ENCODE assay signal across 16 cellular contexts in the genomic region with DNA sequence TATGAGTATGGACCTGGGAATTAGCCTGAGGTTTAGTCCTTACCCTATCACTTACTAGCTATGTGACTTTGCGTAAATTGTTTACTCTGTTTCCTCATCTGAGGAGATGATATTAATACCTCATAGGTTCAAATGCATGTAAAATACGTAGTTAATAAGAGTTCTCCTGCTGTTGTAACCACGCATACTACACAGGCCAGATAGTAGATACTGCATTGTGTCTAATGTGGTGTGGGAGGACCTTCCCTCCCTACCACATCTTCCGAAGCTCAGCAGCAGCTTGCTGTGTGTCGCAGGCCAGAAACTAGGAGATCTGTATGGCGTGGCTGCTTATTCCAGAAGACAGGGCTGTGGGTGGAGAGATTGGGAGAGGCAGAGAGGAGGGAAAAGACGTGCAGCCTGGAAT. TPM values are rescaled to one million over a fixed set of nuclear protein-coding genes. Genes with fewer than 3 reads are reported as not detected.
DNase-seq lines count a peak whose midpoint lies in the region; TF ChIP-seq lines count a peak whose summit lies in the region.
"Had no signal": no experiment of that assay in that cellular context is flagged by ENCODE, and none has a peak within 500 bp of the region (broad histone marks: within the 10 kb centered on the region; RNA-seq: fewer than 3 reads in every experiment).

No MANE protein-coding gene starts in this region.

- no peak overlapping the region for H3K9ac ChIP-seq in fibroblast of lung (ENCODE audit: insufficient read depth, low read length)
- H3K9ac ChIP-seq in trophoblast cell (ENCODE audit: low read length): no peak overlapping the region
- H3K9ac ChIP-seq: BLaER1, KMS-11 had no signal

- H3K4me2 ChIP-seq in fibroblast of lung (ENCODE audit: extremely low read depth, insufficient read depth, low read length): no peak overlapping the region
- no peak overlapping the region for H3K4me2 ChIP-seq in trophoblast cell (ENCODE audit: low read length)
- H3K4me2 ChIP-seq: BLaER1, KMS-11 had no signal

- no TSS peak for BruUV-seq in Caco-2 (replicated peaks; lab: Mats Ljungman, UMichigan)

- H3K79me1 ChIP-seq in trophoblast cell (ENCODE audit: low read length): no peaks in the 10 kb centered on the region

- no peak overlapping the region for H2BK12ac ChIP-seq in trophoblast cell (ENCODE audit: low read length)

- no peak for TF ChIP-seq POLR2A in prostate gland (IDR thresholded peaks at IDR 0.05)

- H4K8ac ChIP-seq in trophoblast cell (ENCODE audit: low read depth, low read length): no peak overlapping the region

- no peak overlapping the region for H2AFZ ChIP-seq in fibroblast of lung (ENCODE audit: low read length)
- no peak overlapping the region for H2AFZ ChIP-seq in trophoblast cell (ENCODE audit: insufficient read depth, low read length, poor library complexity)

- peak overlapping the region; percentile 46 for H3K27ac Mint-ChIP-seq in Caco-2 (ENCODE audit: unreplicated experiment)
- H3K27ac Mint-ChIP-seq: activated CD4-positive, alpha-beta memory T cell treated with anti-CD3 and anti-CD28 coated beads, Interleukin-2, amount 10 ng/mL, durations not matched to agents 7 days and 5 days had no signal

- no peaks in the 10 kb centered on the region for H3K9me3 ChIP-seq in Caco-2
- no peaks in the 10 kb centered on the region for H3K9me3 ChIP-seq in SJCRH30 (replicated peaks)
- no peaks in the 10 kb centered on the region for H3K9me3 ChIP-seq in fibroblast of lung (ENCODE audit: control insufficient read depth, insufficient read depth, low read depth, low read length)
- H3K9me3 ChIP-seq in trophoblast cell (ENCODE audit: insufficient read depth, low read depth, low read length): no peaks in the 10 kb centered on the region
- no peaks in the 10 kb centered on the region for H3K9me3 ChIP-seq in prostate gland
- H3K9me3 ChIP-seq: BLaER1, neutrophil had no signal

- H3K4me1 Mint-ChIP-seq in Caco-2 (ENCODE audit: low read depth, unreplicated experiment): peaks cover 12% of the 10 kb centered on the region
- H3K4me1 Mint-ChIP-seq: activated CD4-positive, alpha-beta memory T cell treated with anti-CD3 and anti-CD28 coated beads, Interleukin-2, amount 10 ng/mL, durations not matched to agents 7 days and 5 days had no signal

- no peaks in the 10 kb centered on the region for H4K20me1 ChIP-seq in fibroblast of lung (ENCODE audit: control insufficient read depth, extremely low read depth, insufficient read depth, low read length)

- H3K23ac ChIP-seq in trophoblast cell (ENCODE audit: low read length): no peak overlapping the region

- H2BK120ac ChIP-seq in trophoblast cell (ENCODE audit: insufficient read depth, low read length, poor library complexity): no peak overlapping the region

- H2AK5ac ChIP-seq in trophoblast cell (ENCODE audit: low read length): no peak overlapping the region

- TF ChIP-seq CTCF in Caco-2 (IDR thresholded peaks at IDR 0.05; ENCODE audit: insufficient read depth in 1 of 2, low read depth in 1 of 2, low read length in 1 of 2, severe bottlenecking in 1 of 2, unreplicated experiment in 1 of 2): no peak
- TF ChIP-seq CTCF in fibroblast of lung (conservative IDR thresholded peaks at IDR 0.05 in 1 of 2, IDR thresholded peaks at IDR 0.05 in 1 of 2; ENCODE audit: low read depth in 1 of 2, low read length in 2 of 2): no peak
- TF ChIP-seq CTCF in prostate gland (IDR thresholded peaks at IDR 0.05): no peak
- no peak for TF ChIP-seq CTCF in GM10266 (IDR thresholded peaks at IDR 0.05; ENCODE audit: control insufficient read depth, insufficient read depth, low read depth, missing control alignments)

- CTCF ChIA-PET in Caco-2 (lab: Charles Lee): no interaction called here

- no peak overlapping the region for H3K4me3 Mint-ChIP-seq in Caco-2 (ENCODE audit: unreplicated experiment)
- H3K4me3 Mint-ChIP-seq: activated CD4-positive, alpha-beta memory T cell treated with anti-CD3 and anti-CD28 coated beads, Interleukin-2, amount 10 ng/mL, durations not matched to agents 7 days and 5 days had no signal

- H3K27me3 Mint-ChIP-seq in Caco-2 (ENCODE audit: insufficient read depth, unreplicated experiment): no peaks in the 10 kb centered on the region
- H3K27me3 Mint-ChIP-seq: activated CD4-positive, alpha-beta memory T cell treated with anti-CD3 and anti-CD28 coated beads, Interleukin-2, amount 10 ng/mL, durations not matched to agents 7 days and 5 days had no signal

- H3K4me3 ChIP-seq in Caco-2 (ENCODE audit: low read depth, low read length): no peak overlapping the region
- H3K4me3 ChIP-seq in SJCRH30: no peak overlapping the region
- no peak overlapping the region for H3K4me3 ChIP-seq in fibroblast of lung (replicated peaks in 1 of 4; ENCODE audit: control extremely low read depth in 1 of 4, insufficient read depth in 1 of 4, low read depth in 3 of 4, low read length in 4 of 4)
- H3K4me3 ChIP-seq in trophoblast cell (ENCODE audit: low read depth, low read length): no peak overlapping the region
- H3K4me3 ChIP-seq in prostate gland: no peak overlapping the region
- H3K4me3 ChIP-seq: BLaER1, coronary artery had no signal

- no peak overlapping the region for H4K12ac ChIP-seq in trophoblast cell (ENCODE audit: low read depth, low read length)

- H2BK5ac ChIP-seq in trophoblast cell (ENCODE audit: low read depth, low read length, poor library complexity): no peak overlapping the region

- no peaks in the 10 kb centered on the region for H3K27me3 ChIP-seq in Caco-2 (replicated peaks; ENCODE audit: control insufficient read depth, insufficient read depth, low read length)
- H3K27me3 ChIP-seq in SJCRH30: no peaks in the 10 kb centered on the region
- H3K27me3 ChIP-seq in fibroblast of lung (ENCODE audit: control insufficient read depth, insufficient read depth, low read length): no peaks in the 10 kb centered on the region
- no peaks in the 10 kb centered on the region for H3K27me3 ChIP-seq in trophoblast cell (ENCODE audit: insufficient read depth, low read length)
- H3K27me3 ChIP-seq in prostate gland (replicated peaks; ENCODE audit: insufficient read depth): no peaks in the 10 kb centered on the region
- H3K27me3 ChIP-seq: BLaER1, neutrophil had no signal

- H3K36me3 ChIP-seq in Caco-2 (ENCODE audit: control insufficient read depth, insufficient read depth, low read length) (peaks cover 2% of the 10 kb centered on the region; the same call in 1 of the 2 replicates), SJCRH30 (peaks cover under 1% of the 10 kb centered on the region; the same call in 1 of the 2 replicates), fibroblast of lung (ENCODE audit: control insufficient read depth, insufficient read depth, low read length) (no peaks in the 10 kb centered on the region), trophoblast cell (ENCODE audit: control insufficient read depth in 1 of 2, insufficient read depth in 2 of 2, low read length in 2 of 2) (peaks cover under 1% of the 10 kb centered on the region in 2 experiments), prostate gland (no peaks in the 10 kb centered on the region)

- peaks cover 4% of the 10 kb centered on the region for H3K36me3 Mint-ChIP-seq in Caco-2 (ENCODE audit: insufficient read depth, unreplicated experiment)

- H3K4me1 ChIP-seq in Caco-2: peaks cover 12% of the 10 kb centered on the region
- H3K4me1 ChIP-seq in SJCRH30: peaks cover 4% of the 10 kb centered on the region
- peaks cover 4% of the 10 kb centered on the region for H3K4me1 ChIP-seq in fibroblast of lung (ENCODE audit: control insufficient read depth, extremely low read depth, insufficient read depth, low read length)
- peaks cover 0 to 3% of the 10 kb centered on the region in 2 experiments for H3K4me1 ChIP-seq in trophoblast cell (ENCODE audit: control insufficient read depth in 1 of 2, insufficient read depth in 2 of 2, low read length in 2 of 2)
- H3K4me1 ChIP-seq in prostate gland (replicated peaks): no peaks in the 10 kb centered on the region
- H3K4me1 ChIP-seq: BLaER1 had no signal

- no CpG with 5 or more reads among the region's 7 CpGs for WGBS in trophoblast cell (ENCODE audit: extremely low coverage, insufficient coverage, insufficient read length)
- WGBS in prostate gland: 84% methylated on average over 7 of the region's 7 CpGs

- intact Hi-C loops in Caco-2 (cut with micrococcal nuclease; ENCODE audit: unreplicated experiment) (no loop called here), prostate gland (cut with DNase I) (no loop called here)

- no peaks in the 10 kb centered on the region for H3K9me3 Mint-ChIP-seq in Caco-2 (ENCODE audit: unreplicated experiment)
- H3K9me3 Mint-ChIP-seq: activated CD4-positive, alpha-beta memory T cell treated with anti-CD3 and anti-CD28 coated beads, Interleukin-2, amount 10 ng/mL, durations not matched to agents 7 days and 5 days had no signal

- H3K79me2 ChIP-seq in fibroblast of lung (ENCODE audit: control insufficient read depth, insufficient read depth, low read length) (peaks cover 17% of the 10 kb centered on the region), trophoblast cell (ENCODE audit: control insufficient read depth, insufficient read depth, low read length, poor library complexity) (no peaks in the 10 kb centered on the region)

- H3K27ac ChIP-seq in SJCRH30 (peak overlapping the region; percentile 21), fibroblast of lung (ENCODE audit: insufficient read depth, low read length) (no peak overlapping the region), trophoblast cell (ENCODE audit: low read depth, low read length) (no peak overlapping the region), prostate gland (no peak overlapping the region)
- H3K27ac ChIP-seq: BLaER1, KMS-11, neutrophil had no signal

- POLR2A ChIA-PET in Caco-2 (lab: Charles Lee): no interaction called here

- no peak overlapping the region for H3K18ac ChIP-seq in trophoblast cell (ENCODE audit: low read length)

- H3K14ac ChIP-seq in trophoblast cell (ENCODE audit: low read length): no peak overlapping the region

- DNase-seq in Caco-2 (no peak), SJCRH30 (peak in 1 of 2 experiments; percentile 6), fibroblast of lung (ENCODE audit: low read depth in 2 of 2) (peak; percentile 33 to 41), trophoblast cell (peak; percentile 94 to 96), NK-92 (lab: John Stamatoyannopoulos, UW; ENCODE audit: unreplicated experiment) (no peak), NCI-H2107 treated with DMSO at 0.1 percent for 48 hours (lab: John Stamatoyannopoulos, UW; ENCODE audit: unreplicated experiment) (no peak), prostate gland (ENCODE audit: low spot score) (no peak), GM10266 (ENCODE audit: extremely low spot score) (no peak)
- DNase-seq: activated CD4-positive, alpha-beta memory T cell treated with anti-CD3 and anti-CD28 coated beads, Interleukin-2, amount 10 ng/mL, durations not matched to agents 7 days and 5 days; activated naive CD4-positive, alpha-beta T cell treated with Interleukin-2 at 50 U/mL for 16 hours; left cardiac atrium; NCI-H2029 had no signal

- no peak overlapping the region for H3K4ac ChIP-seq in trophoblast cell (ENCODE audit: low read depth, low read length)

- no peak overlapping the region for H4K91ac ChIP-seq in trophoblast cell (ENCODE audit: low read depth, low read length)

RNA-seq across cellular contexts. Expression of gene GTF2F2, which starts 23.0 kb away (rescaled TPM):
- total RNA-seq in Caco-2 (2022) (28.1 and 30.8 TPM in 2 replicates), fibroblast of lung (21.6 and 31.7 TPM in 2 replicates), prostate gland (10 to 100 TPM; 15.3 to 21.2 TPM)
- total RNA-seq in SJCRH30 (2014; rRNA removed; shearing (Covaris generic)): 25.0 and 28.0 TPM in 2 replicates
- 23.4 and 29.6 TPM in 2 replicates for polyA plus RNA-seq in fibroblast of lung
- 17.2 and 24.7 TPM in 2 replicates for polyA plus RNA-seq in fibroblast of lung (2012)
- 0.43 and 1.1 TPM in 2 replicates for polyA minus RNA-seq in fibroblast of lung (ENCODE audit: low replicate concordance)
- polyA plus RNA-seq in trophoblast cell (2013): 19.9 and 20.5 TPM in 2 replicates

RNA-seq across cellular contexts. Expression of gene KCTD4, which starts 57.5 kb away (rescaled TPM):
- not detected in 2 replicates for total RNA-seq in Caco-2 (2022)
- not detected in 2 replicates for total RNA-seq in SJCRH30 (2014; rRNA removed; shearing (Covaris generic))
- total RNA-seq in fibroblast of lung: under 0.01 TPM in 1 of 2 replicates, not detected in the other
- 0.07 and 0.54 TPM in 2 replicates for polyA plus RNA-seq in fibroblast of lung
- polyA plus RNA-seq in fibroblast of lung (2012): 0.06 and 0.40 TPM in 2 replicates
- not detected in 2 replicates for polyA minus RNA-seq in fibroblast of lung (ENCODE audit: low replicate concordance)
- polyA plus RNA-seq in trophoblast cell (2013): 0.01 TPM in 1 of 2 replicates, not detected in the other
- not detected for total RNA-seq in prostate gland
- total RNA-seq: activated CD4-positive, alpha-beta memory T cell treated with anti-CD3 and anti-CD28 coated beads, Interleukin-2, amount 10 ng/mL, durations not matched to agents 7 days and 5 days; left cardiac atrium had no signal

Comparison
In these comparisons a context has a peak if more than half of its experiments do, and no peak if none do; other contexts are left out.
1. DNase-seq: peak in fibroblast of lung (2 of 2) and trophoblast cell (2 of 2); none in Caco-2 (0 of 2), NK-92 (single experiment), NCI-H2107 treated with DMSO at 0.1 percent for 48 hours (single experiment), prostate gland (single experiment) and GM10266 (single experiment).